8 cellular contexts compared by ENCODE assay signal in the genomic region with DNA sequence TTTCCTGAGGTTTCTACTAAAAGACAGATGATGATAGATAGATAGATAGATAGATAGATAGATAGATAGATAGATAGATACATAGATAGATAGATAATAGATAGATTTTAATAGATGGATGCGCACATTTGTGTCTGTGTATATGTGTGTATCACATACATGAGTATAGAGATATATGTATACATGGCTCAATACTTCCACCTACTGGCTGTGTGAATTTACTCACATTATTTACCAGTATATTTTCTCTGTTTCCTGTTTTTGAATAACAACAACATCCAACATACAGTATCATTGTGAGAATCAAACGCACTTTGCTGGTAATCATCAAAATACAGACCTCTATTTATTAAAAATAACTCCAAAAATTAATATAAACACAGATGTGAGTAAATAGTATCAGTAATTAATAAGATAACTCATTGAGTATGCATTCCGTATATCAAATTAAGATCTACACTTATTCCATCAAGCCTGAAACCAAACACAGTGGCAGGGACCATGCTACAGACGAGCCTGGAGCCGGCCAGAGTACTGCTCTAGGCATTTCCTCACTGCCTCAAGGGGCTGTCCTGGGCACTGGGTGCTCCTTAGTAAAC.
A peak's percentile ranks its signal among the peaks of the same experiment; 100 is the strongest.
DNase-seq lines count a peak whose midpoint lies in the region; ATAC-seq and TF ChIP-seq lines count a peak whose summit lies in the region.

No MANE protein-coding gene starts in this region.

- no peak for ATAC-seq in gastroesophageal sphincter

- TF ChIP-seq CTCF in gastroesophageal sphincter (IDR thresholded peaks at IDR 0.05) (peak in 3 of 4 experiments; percentile 10 to 37 (median 31)), suprapubic skin (IDR thresholded peaks at IDR 0.05) (peak; percentile 9 to 22)

- H3K36me3 ChIP-seq in gastroesophageal sphincter (no peaks in the 10 kb centered on the region), suprapubic skin (no peaks in the 10 kb centered on the region)

- no peak overlapping the region for H3K4me3 Mint-ChIP-seq in immature natural killer cell

- H3K9me3 Mint-ChIP-seq in immature natural killer cell = peaks cover 0 to 2% (median 0%) of the 10 kb centered on the region in 6 donors

- WGBS in gastroesophageal sphincter (ENCODE audit: low coverage in 1 of 2), 2 donors = 49 to 67% methylated on average over 3 to 5 of the region's 5 CpGs
- WGBS in suprapubic skin = 44% methylated on average over 5 of the region's 5 CpGs

- no peak for TF ChIP-seq POLR2A in gastroesophageal sphincter (IDR thresholded peaks at IDR 0.05)
- no peak for TF ChIP-seq POLR2A in suprapubic skin (IDR thresholded peaks at IDR 0.05)

- in situ Hi-C loops in G401 (cut with HindIII; ENCODE audit: low sequenced_read_pairs) = no loop called here

- no peak overlapping the region for H3K27ac Mint-ChIP-seq in immature natural killer cell

- H3K27me3 Mint-ChIP-seq in immature natural killer cell (ENCODE audit: low read depth in 3 of 3) = peaks cover 0 to 2% (median 0%) of the 10 kb centered on the region in 3 donors

- H3K9me3 ChIP-seq in gastroesophageal sphincter = no peaks in the 10 kb centered on the region
- H3K9me3 ChIP-seq in suprapubic skin = no peaks in the 10 kb centered on the region

- H3K27ac ChIP-seq in gastroesophageal sphincter (no peak overlapping the region), suprapubic skin (no peak overlapping the region)

- H3K27me3 ChIP-seq in gastroesophageal sphincter (no peaks in the 10 kb centered on the region), suprapubic skin (no peaks in the 10 kb centered on the region)

- H3K4me1 ChIP-seq in gastroesophageal sphincter (no peaks in the 10 kb centered on the region), suprapubic skin (no peaks in the 10 kb centered on the region)

- DNase-seq in G401 (ENCODE audit: low spot score) = peak; percentile 62
- peak; percentile 66 for DNase-seq in H4 (ENCODE audit: low spot score)
- DNase-seq in NCI-H1092 (lab: John Stamatoyannopoulos, UW) = peak; percentile 35
- peak; percentile 17 for DNase-seq in SKM-1 (lab: John Stamatoyannopoulos, UW; ENCODE audit: unreplicated experiment)
- DNase-seq in suprapubic skin (ENCODE audit: low spot score in 2 of 2) = no peak
- DNase-seq in immature natural killer cell = no peak
- DNase-seq in stimulated activated CD4-positive, alpha-beta T cell treated with anti-CD3 and anti-CD28 coated beads, Interleukin-4, amount 100 ng/mL, for 1 hour = no peak

- no peaks in the 10 kb centered on the region for H3K36me3 Mint-ChIP-seq in immature natural killer cell

- TF ChIP-seq EP300 in gastroesophageal sphincter (IDR thresholded peaks at IDR 0.05) (no peak), suprapubic skin (IDR thresholded peaks at IDR 0.05) (no peak)

- H3K4me1 Mint-ChIP-seq in immature natural killer cell = no peaks in the 10 kb centered on the region

- H3K4me3 ChIP-seq in gastroesophageal sphincter (no peak overlapping the region), suprapubic skin (no peak overlapping the region)

Comparison
In these comparisons a context has a peak if more than half of its experiments do, and no peak if none do; other contexts are left out.
1. DNase-seq: peak in G401 (single experiment), H4 (single experiment), NCI-H1092 (single experiment) and SKM-1 (single experiment); none in suprapubic skin (0 of 2), immature natural killer cell (0 of 3) and stimulated activated CD4-positive, alpha-beta T cell treated with anti-CD3 and anti-CD28 coated beads, Interleukin-4, amount 100 ng/mL, for 1 hour (single experiment).